Comparison of ENCODE assay signal across 25 cellular contexts in genomic region chr2:7077660-7078278, GRCh38.
A peak's percentile ranks its signal among the peaks of the same experiment; 100 is the strongest.
DNase-seq lines count a peak whose midpoint lies in the region; ATAC-seq lines count a peak whose summit lies in the region.
"Had no signal": no experiment of that assay in that cellular context is flagged by ENCODE, and none has a peak within 500 bp of the region (broad histone marks: within the 10 kb centered on the region; RNA-seq: fewer than 3 reads in every experiment).

No MANE protein-coding gene starts in this region.

- H3K4me1 Mint-ChIP-seq in stimulated activated memory B cell treated with anti-CD40 and anti-IgM and Interleukin-4, amounts not matched to agents 10 μg/mL and 1 μg/mL and 100 μg/mL, for 72 hours = no peaks in the 10 kb centered on the region
- H3K4me1 Mint-ChIP-seq: activated naive CD4-positive, alpha-beta T cell treated with anti-CD3 and anti-CD28 coated beads, Interleukin-2, amount 50 U/mL, for 24 hours; central memory CD8-positive, alpha-beta T cell; memory B cell had no signal

- peak; percentile 25 for ATAC-seq in esophagus mucosa
- ATAC-seq in left ventricle myocardium superior = peak; percentile 79
- no peak for ATAC-seq in stimulated activated memory B cell treated with anti-CD40 and anti-IgM and Interleukin-4, amounts not matched to agents 10 μg/mL and 1 μg/mL and 100 μg/mL, for 72 hours
- ATAC-seq: gastrocnemius medialis had no signal

- no peaks in the 10 kb centered on the region for H3K36me3 ChIP-seq in SJCRH30
- H3K36me3 ChIP-seq in skeletal muscle tissue (ENCODE audit: control insufficient read depth in 3 of 3, insufficient read depth in 3 of 3, low read length in 3 of 3) = no peaks in the 10 kb centered on the region
- H3K36me3 ChIP-seq: gastrocnemius medialis, thoracic aorta, WERI-Rb-1 had no signal

- peaks cover 4% of the 10 kb centered on the region for H3K9me3 Mint-ChIP-seq in stimulated activated memory B cell treated with anti-CD40 and anti-IgM and Interleukin-4, amounts not matched to agents 10 μg/mL and 1 μg/mL and 100 μg/mL, for 72 hours
- H3K9me3 Mint-ChIP-seq: activated naive CD4-positive, alpha-beta T cell treated with anti-CD3 and anti-CD28 coated beads, Interleukin-2, amount 50 U/mL, for 24 hours; central memory CD8-positive, alpha-beta T cell; T-helper 2 cell treated with Interferon-gamma antibody and Interleukin-4, amounts not matched to agents 5 μg/mL and 100 μg/mL, for 36 hours had no signal

- H3K27me3 ChIP-seq in SJCRH30 = no peaks in the 10 kb centered on the region
- no peaks in the 10 kb centered on the region for H3K27me3 ChIP-seq in skeletal muscle tissue (ENCODE audit: control insufficient read depth in 3 of 3, insufficient read depth in 3 of 3, low read length in 3 of 3)
- H3K27me3 ChIP-seq: gastrocnemius medialis had no signal

- H3K27ac Mint-ChIP-seq in stimulated activated memory B cell treated with anti-CD40 and anti-IgM and Interleukin-4, amounts not matched to agents 10 μg/mL and 1 μg/mL and 100 μg/mL, for 72 hours = no peak overlapping the region
- H3K27ac Mint-ChIP-seq: activated naive CD4-positive, alpha-beta T cell treated with anti-CD3 and anti-CD28 coated beads, Interleukin-2, amount 50 U/mL, for 24 hours; memory B cell; progenitor cell of endocrine pancreas; T-helper 2 cell treated with Interferon-gamma antibody and Interleukin-4, amounts not matched to agents 5 μg/mL and 100 μg/mL, for 36 hours had no signal

- H3K27ac ChIP-seq in SJCRH30 (no peak overlapping the region), skeletal muscle tissue (ENCODE audit: low read depth, low read length) (peak overlapping the region; percentile 48)
- H3K27ac ChIP-seq: epithelial cell of prostate, gastrocnemius medialis, thoracic aorta, WERI-Rb-1 had no signal

- DNase-seq in SJCRH30 (peak; percentile 26 to 54), left ventricle myocardium superior (no peak), NCI-H1930 (lab: John Stamatoyannopoulos, UW) (no peak), T1000 (lab: John Stamatoyannopoulos, UW) (no peak)
- DNase-seq: activated CD4-positive, alpha-beta T cell treated with anti-CD3 and anti-CD28 coated beads, Interleukin-2, amount 50 U/mL, for 4 hours; aorta; gastrocnemius medialis; GDM1; kidney; NCI-H1092 treated with DMSO at 0.1 percent for 48 hours; NCI-H2081 treated with DMSO at 0.1 percent for 48 hours; NCI-H82; stimulated activated CD4-positive, alpha-beta T cell treated with anti-CD3 and anti-CD28 coated beads, Interleukin-4, amount 100 ng/mL, for 24 hours; stimulated activated naive CD4-positive, alpha-beta T cell; WERI-Rb-1 had no signal

- H3K4me3 Mint-ChIP-seq in stimulated activated memory B cell treated with anti-CD40 and anti-IgM and Interleukin-4, amounts not matched to agents 10 μg/mL and 1 μg/mL and 100 μg/mL, for 72 hours = no peak overlapping the region
- H3K4me3 Mint-ChIP-seq: activated naive CD4-positive, alpha-beta T cell treated with anti-CD3 and anti-CD28 coated beads, Interleukin-2, amount 50 U/mL, for 24 hours; central memory CD8-positive, alpha-beta T cell; memory B cell; T-helper 2 cell treated with Interferon-gamma antibody and Interleukin-4, amounts not matched to agents 5 μg/mL and 100 μg/mL, for 36 hours had no signal

- H3K9ac ChIP-seq in skeletal muscle tissue (ENCODE audit: low read depth in 1 of 3, low read length in 3 of 3) = no peak overlapping the region

- H3K36me3 Mint-ChIP-seq in stimulated activated memory B cell treated with anti-CD40 and anti-IgM and Interleukin-4, amounts not matched to agents 10 μg/mL and 1 μg/mL and 100 μg/mL, for 72 hours = no peaks in the 10 kb centered on the region

- H3K27me3 Mint-ChIP-seq in stimulated activated memory B cell treated with anti-CD40 and anti-IgM and Interleukin-4, amounts not matched to agents 10 μg/mL and 1 μg/mL and 100 μg/mL, for 72 hours = no peaks in the 10 kb centered on the region
- H3K27me3 Mint-ChIP-seq: activated naive CD4-positive, alpha-beta T cell treated with anti-CD3 and anti-CD28 coated beads, Interleukin-2, amount 50 U/mL, for 24 hours; central memory CD8-positive, alpha-beta T cell; progenitor cell of endocrine pancreas had no signal

- H3K4me1 ChIP-seq in SJCRH30 (no peaks in the 10 kb centered on the region; the same call in 1 of the 2 replicates), skeletal muscle tissue (ENCODE audit: control insufficient read depth in 3 of 3, insufficient read depth in 3 of 3, low read length in 3 of 3) (peaks cover 0 to 2% (median 0%) of the 10 kb centered on the region in 3 donors)
- H3K4me1 ChIP-seq: gastrocnemius medialis had no signal

- intact Hi-C loops in left ventricle myocardium superior (cut with micrococcal nuclease) = no loop called here

- H3K9me3 ChIP-seq in SJCRH30 (replicated peaks) (no peaks in the 10 kb centered on the region), skeletal muscle tissue (ENCODE audit: control insufficient read depth in 3 of 3, low read length in 3 of 3) (no peaks in the 10 kb centered on the region)
- H3K9me3 ChIP-seq: gastrocnemius medialis, thoracic aorta had no signal

- H3K4me3 ChIP-seq in SJCRH30 = no peak overlapping the region
- no peak overlapping the region for H3K4me3 ChIP-seq in skeletal muscle tissue (ENCODE audit: low read length in 3 of 3)
- H3K4me3 ChIP-seq: gastrocnemius medialis, thoracic aorta had no signal

Comparison
In these comparisons a context has a peak if more than half of its experiments do, and no peak if none do; other contexts are left out.
1. DNase-seq: peak in SJCRH30 (2 of 2); none in left ventricle myocardium superior (single experiment), NCI-H1930 (0 of 2) and T1000 (single experiment).